Comparison of ENCODE assay signal across 19 cellular contexts in the genomic region with DNA sequence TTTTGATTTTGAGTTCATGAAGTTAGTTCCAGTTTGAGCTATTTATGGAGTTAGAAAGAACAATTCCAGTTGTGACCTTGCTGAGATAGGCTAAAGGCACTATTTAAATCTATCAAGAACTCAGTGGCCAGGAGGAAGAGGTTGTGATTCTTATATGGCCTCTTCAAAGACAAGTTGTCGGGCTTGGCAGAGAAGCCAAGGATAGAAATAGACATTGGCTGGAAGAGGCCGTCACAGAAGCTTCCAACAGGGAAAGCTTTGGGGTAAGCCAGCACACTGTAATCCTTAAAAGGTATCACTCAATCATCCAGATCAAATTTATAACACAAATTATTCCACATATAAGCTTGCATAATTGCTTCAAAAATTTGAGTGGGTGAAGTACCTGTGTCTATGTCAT.
"Had no signal": no experiment of that assay in that cellular context is flagged by ENCODE, and none has a peak within 500 bp of the region (broad histone marks: within the 10 kb centered on the region; RNA-seq: fewer than 3 reads in every experiment).

No MANE protein-coding gene starts in this region.

- H3K9me3 ChIP-seq: colonic mucosa, lower lobe of right lung had no signal

- H3K27ac ChIP-seq: colonic mucosa, dorsolateral prefrontal cortex, lower lobe of right lung had no signal

- H3K27me3 ChIP-seq: colonic mucosa, dorsolateral prefrontal cortex had no signal

- ATAC-seq: activated naive CD8-positive, alpha-beta T cell treated with anti-CD3 and anti-CD28 coated beads, Interleukin-2, amount 50 U/mL, for 24 hours; effector memory CD8-positive, alpha-beta T cell; esophagus mucosa; left colon; lower lobe of right lung; naive thymus-derived CD4-positive, alpha-beta T cell; stimulated activated naive B cell treated with anti-CD40 and anti-IgM and Interleukin-4, amounts not matched to agents 10 μg/mL and 1 μg/mL and 100 μg/mL, for 72 hours; WTC11 had no signal

- H3K4me3 ChIP-seq: colonic mucosa, dorsolateral prefrontal cortex, lower lobe of right lung had no signal

- DNase-seq: activated CD4-positive, alpha-beta T cell treated with anti-CD3 and anti-CD28 coated beads, Interleukin-2, amount 50 U/mL, for 48 hours; activated effector memory CD4-positive, alpha-beta T cell treated with Interleukin-2 at 50 U/mL for 16 hours; activated naive CD4-positive, alpha-beta T cell treated with anti-CD3 and anti-CD28 coated beads, Interleukin-2, amount 10 ng/mL, durations not matched to agents 7 days and 5 days; activated naive CD8-positive, alpha-beta T cell treated with anti-CD3 and anti-CD28 coated beads, Interleukin-2, amount 50 U/mL, for 24 hours; activated T-cell treated with anti-CD3 and anti-CD28 coated beads, Interleukin-2, amount 50 U/mL, for 48 hours; colonic mucosa; effector memory CD8-positive, alpha-beta T cell; head of caudate nucleus; islet precursor cell; left colon; lower lobe of right lung; naive thymus-derived CD4-positive, alpha-beta T cell; small intestine; stimulated activated CD8-positive, alpha-beta memory T cell treated with anti-CD3 and anti-CD28 coated beads, Interleukin-4, amount 100 ng/mL, for 48 hours; stimulated activated naive B cell treated with anti-CD40 and anti-IgM and Interleukin-4, amounts not matched to agents 10 μg/mL and 1 μg/mL and 100 μg/mL, for 72 hours; T-helper 9 cell had no signal

- H3K36me3 ChIP-seq: colonic mucosa had no signal

- H3K4me1 ChIP-seq: colonic mucosa, lower lobe of right lung had no signal
